ENCODE assay signal across 25 cellular contexts in the genomic region with DNA sequence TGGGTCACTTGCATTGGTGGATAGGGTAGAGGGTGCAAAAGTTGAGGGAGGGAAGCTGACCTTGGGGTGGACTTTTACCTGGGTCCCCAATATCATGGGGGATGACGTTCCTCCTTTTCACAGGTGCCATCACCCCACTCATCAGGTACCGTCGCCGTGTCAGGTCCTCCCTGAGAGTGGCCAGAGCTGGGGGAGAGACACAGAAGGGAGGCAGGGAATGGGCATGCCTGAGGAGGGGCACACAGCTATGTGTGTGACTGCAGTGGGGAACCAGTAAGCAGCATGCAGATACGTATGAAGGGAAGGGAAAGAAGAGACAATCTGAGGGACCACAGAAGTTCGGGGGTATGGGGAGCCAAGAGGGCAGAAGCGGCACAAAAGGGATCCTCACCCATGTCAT. TPM values are rescaled to one million over a fixed set of nuclear protein-coding genes. Genes with fewer than 3 reads are reported as not detected.
"Had no signal": no experiment of that assay in that cellular context is flagged by ENCODE, and none has a peak within 500 bp of the region (broad histone marks: within the 10 kb centered on the region; RNA-seq: fewer than 3 reads in every experiment).

No MANE protein-coding gene starts in this region.

- H3K4me1 ChIP-seq: parathyroid adenoma had no signal

- H3K27me3 Mint-ChIP-seq: activated CD4-positive, alpha-beta T cell treated with anti-CD3 and anti-CD28 coated beads, Interleukin-2, amount 10 ng/mL, durations not matched to agents 24 days and 14 days; natural killer cell treated with Interleukin-12 subunit alpha and Interleukin-12 subunit beta and Interleukin-15 and Interleukin-18, amount 100 ng/mL, for 72 hours had no signal

- H3K27ac ChIP-seq: heart right ventricle, parathyroid adenoma, thoracic aorta had no signal

- DNase-seq: activated CD4-positive, alpha-beta T cell treated with anti-CD3 and anti-CD28 coated beads, Interleukin-2, amount 10 ng/mL, durations not matched to agents 24 days and 14 days; activated CD4-positive, CD25-positive, alpha-beta regulatory T cell; activated CD8-positive, alpha-beta T cell treated with anti-CD3 and anti-CD28 coated beads, Interleukin-2, amount 10 ng/mL, durations not matched to agents 7 days and 5 days; activated naive CD4-positive, alpha-beta T cell; activated T-cell treated with anti-CD3 and anti-CD28 coated beads, Interleukin-2, amount 50 U/mL, for 1 hour; aorta; cerebellar nuclear complex; cortex of kidney; heart right ventricle; islet precursor cell; left cardiac atrium; midbrain; right cardiac atrium; small intestine; stimulated activated CD8-positive, alpha-beta memory T cell treated with anti-CD3 and anti-CD28 coated beads, Interleukin-4, amount 100 ng/mL, for 48 hours; stimulated activated naive CD4-positive, alpha-beta T cell treated with Interleukin-2 at 50 U/mL for 16 hours had no signal

- H3K9me3 ChIP-seq: heart right ventricle, thoracic aorta had no signal

- H3K4me3 Mint-ChIP-seq: activated CD4-positive, alpha-beta T cell treated with anti-CD3 and anti-CD28 coated beads, Interleukin-2, amount 10 ng/mL, durations not matched to agents 24 days and 14 days; activated CD8-positive, alpha-beta T cell treated with anti-CD3 and anti-CD28 coated beads, Interleukin-2, amount 10 ng/mL, durations not matched to agents 7 days and 5 days; natural killer cell treated with Interleukin-12 subunit alpha and Interleukin-12 subunit beta and Interleukin-15 and Interleukin-18, amount 100 ng/mL, for 72 hours; T-helper 1 cell treated with Interleukin-12 subunit alpha and Interleukin-12 subunit beta and Interleukin-4 antibody, amounts not matched to agents 30 μg/mL and 1 μg/mL, for 36 hours had no signal

- H3K27ac Mint-ChIP-seq: activated CD4-positive, alpha-beta T cell treated with anti-CD3 and anti-CD28 coated beads, Interleukin-2, amount 10 ng/mL, durations not matched to agents 24 days and 14 days; activated CD8-positive, alpha-beta T cell treated with anti-CD3 and anti-CD28 coated beads, Interleukin-2, amount 10 ng/mL, durations not matched to agents 7 days and 5 days; activated T-helper 2 cell treated with anti-CD3 and anti-CD28 coated beads, Interferon-gamma antibody, Interleukin-2, Interleukin-4, amounts not matched to agents 10 μg/mL and 5 μg/mL and 100 μg/mL, durations not matched to agents 14 hours and 24 hours and 36 hours; natural killer cell treated with Interleukin-12 subunit alpha and Interleukin-12 subunit beta and Interleukin-15 and Interleukin-18, amount 100 ng/mL, for 72 hours; T-helper 1 cell treated with Interleukin-12 subunit alpha and Interleukin-12 subunit beta and Interleukin-4 antibody, amounts not matched to agents 30 μg/mL and 1 μg/mL, for 36 hours had no signal

- H3K4me3 ChIP-seq: heart right ventricle, thoracic aorta had no signal

- H3K27me3 ChIP-seq: heart right ventricle had no signal

- H3K9me3 Mint-ChIP-seq: activated CD4-positive, alpha-beta T cell treated with anti-CD3 and anti-CD28 coated beads, Interleukin-2, amount 10 ng/mL, durations not matched to agents 24 days and 14 days; activated T-helper 2 cell treated with anti-CD3 and anti-CD28 coated beads, Interferon-gamma antibody, Interleukin-2, Interleukin-4, amounts not matched to agents 10 μg/mL and 5 μg/mL and 100 μg/mL, durations not matched to agents 14 hours and 24 hours and 36 hours; natural killer cell treated with Interleukin-12 subunit alpha and Interleukin-12 subunit beta and Interleukin-15 and Interleukin-18, amount 100 ng/mL, for 72 hours; T-helper 1 cell treated with Interleukin-12 subunit alpha and Interleukin-12 subunit beta and Interleukin-4 antibody, amounts not matched to agents 30 μg/mL and 1 μg/mL, for 36 hours had no signal

- ATAC-seq: activated CD8-positive, alpha-beta T cell treated with anti-CD3 and anti-CD28 coated beads, Interleukin-2, amount 10 ng/mL, durations not matched to agents 7 days and 5 days; heart right ventricle; left cardiac atrium; natural killer cell treated with Interleukin-12 subunit alpha and Interleukin-12 subunit beta and Interleukin-15 and Interleukin-18, amount 100 ng/mL, for 72 hours; right cardiac atrium had no signal

RNA-seq across cellular contexts. Expression of a gene that starts 15.2 kb away (rescaled TPM):
- total RNA-seq: activated CD4-positive, alpha-beta T cell treated with anti-CD3 and anti-CD28 coated beads, Interleukin-2, amount 10 ng/mL, durations not matched to agents 24 days and 14 days; epithelial cell of proximal tubule; fibroblast of villous mesenchyme; left cardiac atrium; liver; natural killer cell treated with Interleukin-12 subunit alpha and Interleukin-12 subunit beta and Interleukin-15 and Interleukin-18, amount 100 ng/mL, for 72 hours; right cardiac atrium; thoracic aorta; ureter had no signal
